ENCODE assay signal across 11 cellular contexts in genomic region chr17:34443832-34444469, GRCh38.
A peak's percentile ranks its signal among the peaks of the same experiment; 100 is the strongest.
DNase-seq lines count a peak whose midpoint lies in the region; ATAC-seq and TF ChIP-seq lines count a peak whose summit lies in the region.
"Had no signal": no experiment of that assay in that cellular context is flagged by ENCODE, and none has a peak within 500 bp of the region (broad histone marks: within the 10 kb centered on the region; RNA-seq: fewer than 3 reads in every experiment).

No MANE protein-coding gene starts in this region.

- TF ChIP-seq CTCF in HEK293 (tag by site-specific recombination; IDR thresholded peaks at IDR 0.05) (peak; percentile 60; the same call in 1 of the 2 replicates), right lobe of liver (IDR thresholded peaks at IDR 0.05) (peak; percentile 10 to 42 (median 24))

- POLR2A ChIA-PET in HEK293 (lab: Yijun Ruan, JAX): no interaction called here

- intact Hi-C loops in right lobe of liver (cut with DNase I): no loop called here

- ATAC-seq in right lobe of liver (peak in 3 of 4 donors; percentile 41 to 64 (median 60)), HG03460 (IDR thresholded peaks at IDR 0.05; ENCODE audit: unreplicated experiment) (no peak)

- DNase-seq in G401 (ENCODE audit: low spot score) (peak; percentile 37), adipocyte (ENCODE audit: low read depth) (peak; percentile 13), right lobe of liver (no peak), NCI-H2029 treated with DMSO at 0.1 percent for 48 hours (lab: John Stamatoyannopoulos, UW) (no peak), midbrain (lab: John Stamatoyannopoulos, UW) (no peak), germinal center (ENCODE audit: low spot score) (no peak)
- DNase-seq: NCI-H774; stimulated activated CD4-positive, alpha-beta T cell treated with anti-CD3 and anti-CD28 coated beads, Interleukin-12 subunit alpha, Interleukin-12 subunit beta, amount 100 ng/mL, for 4 hours; transverse colon had no signal

- in situ Hi-C loops in G401 (cut with HindIII; ENCODE audit: low sequenced_read_pairs): no loop called here

- H3K36me3 ChIP-seq in HEK293 (ENCODE audit: control insufficient read depth in 2 of 2, insufficient read depth in 1 of 2, low read length in 2 of 2): no peaks in the 10 kb centered on the region
- H3K36me3 ChIP-seq in adipocyte (ENCODE audit: control insufficient read depth, insufficient read depth, low read length, severe bottlenecking): no peaks in the 10 kb centered on the region
- H3K36me3 ChIP-seq in right lobe of liver: no peaks in the 10 kb centered on the region
- H3K36me3 ChIP-seq: transverse colon had no signal

- CTCF ChIA-PET in HEK293 (lab: Yijun Ruan, JAX): interaction anchor here (0.7 to 1.3 kb wide), 6 partner anchors 10 to 550 kb away, joined by 3 to 6 read pairs (median 3); no protein-coding TSS in a partner anchor

- H3K9ac ChIP-seq in adipocyte (ENCODE audit: low read length): no peak overlapping the region

- no peaks in the 10 kb centered on the region for H3K9me3 ChIP-seq in HEK293 (ENCODE audit: control insufficient read depth, insufficient read depth, low read depth, low read length)
- H3K9me3 ChIP-seq in adipocyte (ENCODE audit: control insufficient read depth, low read length): no peaks in the 10 kb centered on the region
- no peaks in the 10 kb centered on the region for H3K9me3 ChIP-seq in right lobe of liver
- H3K9me3 ChIP-seq: transverse colon had no signal

- H3K4me3 ChIP-seq in HEK293 (ENCODE audit: low read depth, low read length): no peak overlapping the region
- no peak overlapping the region for H3K4me3 ChIP-seq in adipocyte (ENCODE audit: low read length)
- H3K4me3 ChIP-seq in right lobe of liver: no peak overlapping the region
- H3K4me3 ChIP-seq: transverse colon had no signal

- WGBS in right lobe of liver (ENCODE audit: insufficient coverage, low coverage, low lambda C conversion rate, missing lambda C conversion rate): 27% methylated on average over 2 of the region's 8 CpGs

- peaks cover 47% of the 10 kb centered on the region for H3K27me3 ChIP-seq in adipocyte (replicated peaks; ENCODE audit: control insufficient read depth, insufficient read depth, low read length)
- H3K27me3 ChIP-seq in right lobe of liver: no peaks in the 10 kb centered on the region

- H3K4me1 ChIP-seq in HEK293 (ENCODE audit: control insufficient read depth, insufficient read depth, low read length) (no peaks in the 10 kb centered on the region), adipocyte (ENCODE audit: control insufficient read depth, insufficient read depth, low read length) (no peaks in the 10 kb centered on the region), right lobe of liver (peaks cover 0 to 3% (median 0%) of the 10 kb centered on the region in 4 donors)
- H3K4me1 ChIP-seq: transverse colon had no signal

- H3K27ac ChIP-seq in HEK293 (ENCODE audit: extremely low read depth, low read depth, low read length) (no peak overlapping the region), right lobe of liver (no peak overlapping the region)
- H3K27ac ChIP-seq: transverse colon had no signal

- no peak for TF ChIP-seq POLR2A in right lobe of liver (IDR thresholded peaks at IDR 0.05)

TF ChIP-seq in HEK293, 187 proteins besides CTCF, POLR2A, EP300 and RAD21:
- no peak for TF ChIP-seq ZSCAN16 (tag by site-specific recombination; IDR thresholded peaks at IDR 0.05)
- peak; percentile 39 for TF ChIP-seq ZNF654 (tag by site-specific recombination; IDR thresholded peaks at IDR 0.05; ENCODE audit: low read depth)
- TF ChIP-seq ZNF19 (tag by site-specific recombination; IDR thresholded peaks at IDR 0.05; ENCODE audit: low read depth): no peak
- TF ChIP-seq ZNF398 (tag by site-specific recombination; IDR thresholded peaks at IDR 0.05): no peak
- no peak for TF ChIP-seq ZNF311 (tag by site-specific recombination; IDR thresholded peaks at IDR 0.05; ENCODE audit: borderline replicate concordance)
- TF ChIP-seq ZNF707 (tag by site-specific recombination; IDR thresholded peaks at IDR 0.05): no peak
- no peak for TF ChIP-seq ZNF629 (tag by site-specific recombination; IDR thresholded peaks at IDR 0.05)
- no peak for TF ChIP-seq ZNF473 (tag by site-specific recombination; IDR thresholded peaks at IDR 0.05)
- no peak for TF ChIP-seq ZNF777 (tag by site-specific recombination; IDR thresholded peaks at IDR 0.05; ENCODE audit: borderline replicate concordance)
- TF ChIP-seq ZFP3 (tag by site-specific recombination; IDR thresholded peaks at IDR 0.05; ENCODE audit: low read depth): 0 out of 2 replicates have a peak, but pooled peaks have one; percentile 47

Comparison
In these comparisons a context has a peak if more than half of its experiments do, and no peak if none do; other contexts are left out.
1. DNase-seq: peak in G401 (single experiment) and adipocyte (single experiment); none in right lobe of liver (0 of 3), NCI-H2029 treated with DMSO at 0.1 percent for 48 hours (single experiment), midbrain (single experiment) and germinal center (single experiment).